14 cellular contexts compared by ENCODE assay signal in genomic region chr10:35364808-35365207, GRCh38. TPM values are rescaled to one million over a fixed set of nuclear protein-coding genes. Genes with fewer than 3 reads are reported as not detected.
DNase-seq lines count a peak whose midpoint lies in the region; ATAC-seq and TF ChIP-seq lines count a peak whose summit lies in the region.
"Had no signal": no experiment of that assay in that cellular context is flagged by ENCODE, and none has a peak within 500 bp of the region (broad histone marks: within the 10 kb centered on the region; RNA-seq: fewer than 3 reads in every experiment).

No MANE protein-coding gene starts in this region.

- 11% methylated on average over 2 of the region's 2 CpGs for WGBS in body of pancreas, 2 donors
- 21% methylated on average over 2 of the region's 2 CpGs for WGBS in right lobe of liver (ENCODE audit: insufficient coverage, low coverage, low lambda C conversion rate, missing lambda C conversion rate)

- H3K4me3 ChIP-seq in body of pancreas (no peak overlapping the region), right lobe of liver (no peak overlapping the region), vagina (no peak overlapping the region)
- H3K4me3 ChIP-seq: BLaER1 treated with 17β-estradiol and CSF1 and Interleukin-3, amounts not matched to agents 10 nM and 100 nM had no signal

- H3K36me3 ChIP-seq in body of pancreas (replicated peaks in 1 of 2; ENCODE audit: insufficient read depth in 1 of 2, low read depth in 2 of 2) (no peaks in the 10 kb centered on the region), right lobe of liver (no peaks in the 10 kb centered on the region), vagina (no peaks in the 10 kb centered on the region)

- H3K27me3 Mint-ChIP-seq in type B pancreatic cell: no peaks in the 10 kb centered on the region
- H3K27me3 Mint-ChIP-seq in HFFc6 (ENCODE audit: insufficient read depth): no peaks in the 10 kb centered on the region

- H3K9me3 Mint-ChIP-seq in type B pancreatic cell (no peaks in the 10 kb centered on the region), HFFc6 (no peaks in the 10 kb centered on the region)

- TF ChIP-seq POLR2A in body of pancreas (IDR thresholded peaks at IDR 0.05): no peak
- TF ChIP-seq POLR2A in right lobe of liver (IDR thresholded peaks at IDR 0.05): no peak
- no peak for TF ChIP-seq POLR2A in vagina (IDR thresholded peaks at IDR 0.05)

- DNase-seq in HT-29 (ENCODE audit: low spot score) (peak; percentile 63), body of pancreas (no peak), right lobe of liver (no peak), type B pancreatic cell (ENCODE audit: extremely low spot score, unreplicated experiment) (no peak), HFFc6 (no peak), vagina (ENCODE audit: extremely low spot score in 2 of 2) (no peak)
- DNase-seq: HCEC 1CT, MM.1S, NCI-H1105 treated with DMSO at 0.1 percent for 48 hours, NCI-H187 treated with DMSO at 0.1 percent for 48 hours, NCI-H2171, NCI-H774 had no signal

- H3K4me1 ChIP-seq in body of pancreas (peaks cover 54% of the 10 kb centered on the region), right lobe of liver (peaks cover 0 to 23% (median 7%) of the 10 kb centered on the region in 4 donors), vagina (peaks cover 25% of the 10 kb centered on the region)

- ATAC-seq in body of pancreas (peak; percentile 53), right lobe of liver (peak in 3 of 4 donors; percentile 40 to 67 (median 48)), HG02870 (IDR thresholded peaks at IDR 0.05; ENCODE audit: unreplicated experiment) (no peak)

- intact Hi-C loops in body of pancreas (cut with DNase I) (no loop called here), right lobe of liver (cut with DNase I) (no loop called here), vagina (cut with DNase I) (no loop called here)

- H3K27me3 ChIP-seq in body of pancreas (no peaks in the 10 kb centered on the region), right lobe of liver (no peaks in the 10 kb centered on the region), vagina (no peaks in the 10 kb centered on the region)
- H3K27me3 ChIP-seq: BLaER1 treated with 17β-estradiol and CSF1 and Interleukin-3, amounts not matched to agents 10 nM and 100 nM had no signal

- peak overlapping the region in 2 of 4 donors; percentile 6 to 34 for H3K27ac ChIP-seq in body of pancreas
- no peak overlapping the region for H3K27ac ChIP-seq in right lobe of liver
- no peak overlapping the region for H3K27ac ChIP-seq in vagina
- H3K27ac ChIP-seq: BLaER1 treated with 17β-estradiol and CSF1 and Interleukin-3, amounts not matched to agents 10 nM and 100 nM had no signal

- H3K9me3 ChIP-seq in body of pancreas: no peaks in the 10 kb centered on the region
- no peaks in the 10 kb centered on the region for H3K9me3 ChIP-seq in right lobe of liver
- H3K9me3 ChIP-seq in vagina: no peaks in the 10 kb centered on the region

- TF ChIP-seq CTCF in body of pancreas (IDR thresholded peaks at IDR 0.05) (no peak), right lobe of liver (IDR thresholded peaks at IDR 0.05) (no peak), type B pancreatic cell (conservative IDR thresholded peaks at IDR 0.05) (no peak), HFFc6 (IDR thresholded peaks at IDR 0.05) (no peak), vagina (IDR thresholded peaks at IDR 0.05) (no peak)

- H3K4me1 Mint-ChIP-seq in type B pancreatic cell (ENCODE audit: unreplicated experiment) (peaks cover 30% of the 10 kb centered on the region), HFFc6 (ENCODE audit: low read depth) (peaks cover 13% of the 10 kb centered on the region)

- H3K4me3 Mint-ChIP-seq in type B pancreatic cell (no peak overlapping the region), HFFc6 (no peak overlapping the region)

- H3K27ac Mint-ChIP-seq in type B pancreatic cell (peak overlapping the region; percentile 45), HFFc6 (no peak overlapping the region)

- peaks cover 8% of the 10 kb centered on the region for H3K36me3 Mint-ChIP-seq in type B pancreatic cell
- H3K36me3 Mint-ChIP-seq in HFFc6 (ENCODE audit: low read depth): no peaks in the 10 kb centered on the region

RNA-seq across cellular contexts. Expression of gene CCNY, which starts 28.5 kb away (rescaled TPM):
- total RNA-seq in HT-29 (2014; rRNA removed; shearing (Covaris generic)): 28.4 and 33.1 TPM in 2 replicates
- total RNA-seq in body of pancreas: 10 to 100 TPM in 1 of 2 donors, 1 to 10 TPM in 1; 9.6 to 18.9 TPM
- total RNA-seq in right lobe of liver: 10 to 100 TPM; 22.4 to 49.2 (median 41.4) TPM
- total RNA-seq in type B pancreatic cell (ENCODE audit: low replicate concordance): 74.6 and 81.6 TPM in 2 replicates
- total RNA-seq in HFFc6 (2021; fragmentation: NEBNext Ultra II Directional; extraction: Animal tissue kit (Norgen Biotek cat#: 25700)): 10 to 100 TPM; 60.0 to 76.6 (median 69.9) TPM
- total RNA-seq in vagina: 28.5 TPM
